Comparison of ENCODE assay signal across 23 cellular contexts in the genomic region with DNA sequence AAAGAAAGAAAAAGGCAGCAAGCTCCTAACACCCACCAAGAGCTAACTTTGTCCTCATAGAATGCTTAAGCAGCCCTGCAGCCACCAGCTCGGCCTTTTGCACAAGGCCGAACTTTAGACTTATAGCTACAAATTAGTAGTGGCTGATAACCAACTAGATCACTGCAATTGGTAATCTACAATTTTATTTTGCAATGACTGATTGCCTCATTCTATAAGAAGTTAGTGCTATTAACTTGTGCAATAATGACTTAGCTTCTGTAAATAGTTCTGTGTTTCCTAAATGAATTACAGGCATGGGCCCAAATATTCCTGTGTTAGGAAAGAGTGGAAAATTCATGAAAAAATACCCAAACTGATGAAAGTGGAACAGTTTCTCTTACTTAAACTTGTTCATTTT.
DNase-seq lines count a peak whose midpoint lies in the region; ATAC-seq and TF ChIP-seq lines count a peak whose summit lies in the region.
"Had no signal": no experiment of that assay in that cellular context is flagged by ENCODE, and none has a peak within 500 bp of the region (broad histone marks: within the 10 kb centered on the region; RNA-seq: fewer than 3 reads in every experiment).

No MANE protein-coding gene starts in this region.

- intact Hi-C loops in mammary epithelial cell (cut with micrococcal nuclease): no loop called here

- H3K79me2 ChIP-seq in ACC112 (ENCODE audit: control insufficient read depth, insufficient read depth, low read length, unreplicated experiment): no peaks in the 10 kb centered on the region
- no peaks in the 10 kb centered on the region for H3K79me2 ChIP-seq in mammary epithelial cell (ENCODE audit: insufficient read depth, low read length)

- WGBS in mammary epithelial cell (ENCODE audit: low coverage, missing lambda C conversion rate): 100% methylated on average over 1 of the region's 2 CpGs

- CTCF ChIA-PET in mammary epithelial cell (lab: Charles Lee; ENCODE audit: low non-redundant PET): no interaction called here

- in situ Hi-C loops in mammary epithelial cell (cut with MboI; ENCODE audit: low sequenced_read_pairs in 2 of 2): no loop called here

- H3K27ac ChIP-seq in ACC112 (ENCODE audit: low read depth, low read length) (peak overlapping the region; percentile 75), mammary epithelial cell (ENCODE audit: insufficient read depth, low read depth, low read length) (no peak overlapping the region)
- H3K27ac ChIP-seq: A549, ascending aorta, epithelial cell of prostate, KMS-11, PC-9, stomach, transverse colon had no signal

- H3K9ac ChIP-seq in mammary epithelial cell (ENCODE audit: insufficient read depth, low read length): no peak overlapping the region
- H3K9ac ChIP-seq: KMS-11 had no signal

- H3K36me3 ChIP-seq in ACC112 (ENCODE audit: insufficient read depth, low read length) (no peaks in the 10 kb centered on the region), mammary epithelial cell (ENCODE audit: insufficient read depth, low read length) (no peaks in the 10 kb centered on the region)
- H3K36me3 ChIP-seq: ascending aorta, stomach, transverse colon had no signal

- H3K4me1 ChIP-seq in ACC112 (ENCODE audit: control insufficient read depth, insufficient read depth, low read length, unreplicated experiment): peaks cover 6% of the 10 kb centered on the region
- peaks cover 4% of the 10 kb centered on the region for H3K4me1 ChIP-seq in mammary epithelial cell (ENCODE audit: insufficient read depth, low read length)
- H3K4me1 ChIP-seq: A549, ascending aorta, stomach, transverse colon had no signal

- H3K27me3 ChIP-seq in ACC112 (ENCODE audit: insufficient read depth, low read length) (no peaks in the 10 kb centered on the region), mammary epithelial cell (ENCODE audit: insufficient read depth, low read length) (no peaks in the 10 kb centered on the region)
- H3K27me3 ChIP-seq: ascending aorta, stomach, transverse colon had no signal

- no peak overlapping the region for H3K4me3 ChIP-seq in ACC112 (ENCODE audit: low read depth, low read length)
- H3K4me3 ChIP-seq in mammary epithelial cell (replicated peaks in 1 of 3; ENCODE audit: insufficient read depth in 1 of 3, low read depth in 2 of 3, low read length in 3 of 3): no peak overlapping the region
- H3K4me3 ChIP-seq: A549, ascending aorta, PC-9, stomach, transverse colon had no signal

- H4K20me1 ChIP-seq in mammary epithelial cell (ENCODE audit: insufficient read depth, low read length): no peaks in the 10 kb centered on the region

- dilution Hi-C loops in mammary epithelial cell (cut with HindIII; ENCODE audit: low sequenced_read_pairs): no loop called here

- DNase-seq in GM04504 (ENCODE audit: low read depth) (peak; percentile 12), mammary epithelial cell (peak; percentile 46), iris pigment epithelial cell (ENCODE audit: low read depth) (peak; percentile 44), DMS 273 treated with DMSO at 0.1 percent for 48 hours (lab: John Stamatoyannopoulos, UW) (no peak)
- DNase-seq in activated CD8-positive, alpha-beta memory T cell treated with anti-CD3 and anti-CD28 coated beads for 24 hours: no peak
- DNase-seq: activated naive CD4-positive, alpha-beta T cell treated with anti-CD3 and anti-CD28 coated beads, Interleukin-2, amount 10 ng/mL, durations not matched to agents 7 days and 5 days; activated T-cell treated with anti-CD3 and anti-CD28 coated beads, Interleukin-2, amount 50 U/mL, for 72 hours; CD4-positive, alpha-beta T cell; naive thymus-derived CD4-positive, alpha-beta T cell; NCI-H1092; NCI-H187 treated with DMSO at 0.1 percent for 48 hours; NCI-H774; PC-9; SHP77 treated with DMSO at 0.1 percent for 48 hours; stomach; transverse colon had no signal

- no peak overlapping the region for H3K4me2 ChIP-seq in mammary epithelial cell (ENCODE audit: insufficient read depth, low read depth, low read length)
- H3K4me2 ChIP-seq: A549, KMS-11, PC-9 had no signal

- H3K9me3 ChIP-seq in mammary epithelial cell (replicated peaks; ENCODE audit: insufficient read depth, low read length): no peaks in the 10 kb centered on the region
- H3K9me3 ChIP-seq: A549, ascending aorta, stomach, transverse colon had no signal

- H2AFZ ChIP-seq in ACC112 (ENCODE audit: low read length, unreplicated experiment) (no peak overlapping the region), mammary epithelial cell (ENCODE audit: low read depth, low read length) (no peak overlapping the region)
- H2AFZ ChIP-seq: PC-9 had no signal

- no peak for TF ChIP-seq CTCF in mammary epithelial cell (conservative IDR thresholded peaks at IDR 0.05 in 1 of 2, IDR thresholded peaks at IDR 0.05 in 1 of 2; ENCODE audit: extremely low read depth in 1 of 2, insufficient read depth in 1 of 2, low read depth in 1 of 2, low read length in 2 of 2)

- no TSS peak for BruUV-seq in mammary epithelial cell (replicated peaks; lab: Mats Ljungman, UMichigan)

- ATAC-seq in GM21515 (IDR thresholded peaks at IDR 0.05; ENCODE audit: unreplicated experiment) (no peak), GM18520 (IDR thresholded peaks at IDR 0.05; ENCODE audit: unreplicated experiment) (no peak)
- ATAC-seq: A549; activated T-cell treated with anti-CD3 and anti-CD28 coated beads, Interleukin-2, amount 50 U/mL, for 72 hours; naive thymus-derived CD4-positive, alpha-beta T cell had no signal

Comparison
In these comparisons a context has a peak if more than half of its experiments do, and no peak if none do; other contexts are left out.
1. DNase-seq: peak in GM04504 (single experiment), mammary epithelial cell (single experiment) and iris pigment epithelial cell (single experiment); none in activated CD8-positive, alpha-beta memory T cell treated with anti-CD3 and anti-CD28 coated beads for 24 hours (single experiment) and DMS 273 treated with DMSO at 0.1 percent for 48 hours (single experiment).